ENCODE assay signal across 1 cellular context in the genomic region with DNA sequence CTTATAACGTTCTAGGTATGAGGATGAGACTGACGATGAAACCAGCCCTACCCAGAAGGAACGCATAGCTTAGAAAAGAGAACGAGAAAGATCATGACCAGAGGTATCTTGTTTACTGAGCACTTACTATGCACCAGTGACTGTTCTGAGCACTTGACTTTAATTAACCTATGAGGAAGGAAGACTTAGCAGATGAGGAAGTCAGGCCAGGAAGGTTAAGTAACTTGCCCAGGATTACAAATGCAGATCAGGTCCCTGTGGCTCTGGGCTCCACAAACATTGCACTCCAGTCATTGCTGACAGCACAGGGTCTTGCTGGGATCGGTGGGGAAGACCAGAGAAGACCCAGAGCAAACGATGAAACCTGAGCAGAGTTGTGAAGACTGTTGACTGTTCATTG.
TF ChIP-seq lines count a peak whose summit lies in the region.

No MANE protein-coding gene starts in this region.

TF ChIP-seq in SK-N-SH, 30 proteins besides CTCF, POLR2A, EP300 and RAD21 (continued from another document):
- TF ChIP-seq, protein P1, sequence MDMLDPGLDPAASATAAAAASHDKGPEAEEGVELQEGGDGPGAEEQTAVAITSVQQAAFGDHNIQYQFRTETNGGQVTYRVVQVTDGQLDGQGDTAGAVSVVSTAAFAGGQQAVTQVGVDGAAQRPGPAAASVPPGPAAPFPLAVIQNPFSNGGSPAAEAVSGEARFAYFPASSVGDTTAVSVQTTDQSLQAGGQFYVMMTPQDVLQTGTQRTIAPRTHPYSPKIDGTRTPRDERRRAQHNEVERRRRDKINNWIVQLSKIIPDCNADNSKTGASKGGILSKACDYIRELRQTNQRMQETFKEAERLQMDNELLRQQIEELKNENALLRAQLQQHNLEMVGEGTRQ (IDR thresholded peaks at IDR 0.05; ENCODE audit: borderline replicate concordance, low read depth, low read length), result no peak
- TF ChIP-seq RFX5 (IDR thresholded peaks at IDR 0.05; ENCODE audit: low read length), result no peak
- TF ChIP-seq, protein P2, sequence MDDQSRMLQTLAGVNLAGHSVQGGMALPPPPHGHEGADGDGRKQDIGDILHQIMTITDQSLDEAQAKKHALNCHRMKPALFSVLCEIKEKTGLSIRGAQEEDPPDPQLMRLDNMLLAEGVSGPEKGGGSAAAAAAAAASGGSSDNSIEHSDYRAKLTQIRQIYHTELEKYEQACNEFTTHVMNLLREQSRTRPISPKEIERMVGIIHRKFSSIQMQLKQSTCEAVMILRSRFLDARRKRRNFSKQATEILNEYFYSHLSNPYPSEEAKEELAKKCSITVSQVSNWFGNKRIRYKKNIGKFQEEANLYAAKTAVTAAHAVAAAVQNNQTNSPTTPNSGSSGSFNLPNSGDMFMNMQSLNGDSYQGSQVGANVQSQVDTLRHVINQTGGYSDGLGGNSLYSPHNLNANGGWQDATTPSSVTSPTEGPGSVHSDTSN (IDR thresholded peaks at IDR 0.05), result no peak
- TF ChIP-seq MXI1 (IDR thresholded peaks at IDR 0.05; ENCODE audit: low read depth, low read length), result no peak
- TF ChIP-seq NFIC (IDR thresholded peaks at IDR 0.05; ENCODE audit: borderline replicate concordance), result no peak
- TF ChIP-seq, protein P3, sequence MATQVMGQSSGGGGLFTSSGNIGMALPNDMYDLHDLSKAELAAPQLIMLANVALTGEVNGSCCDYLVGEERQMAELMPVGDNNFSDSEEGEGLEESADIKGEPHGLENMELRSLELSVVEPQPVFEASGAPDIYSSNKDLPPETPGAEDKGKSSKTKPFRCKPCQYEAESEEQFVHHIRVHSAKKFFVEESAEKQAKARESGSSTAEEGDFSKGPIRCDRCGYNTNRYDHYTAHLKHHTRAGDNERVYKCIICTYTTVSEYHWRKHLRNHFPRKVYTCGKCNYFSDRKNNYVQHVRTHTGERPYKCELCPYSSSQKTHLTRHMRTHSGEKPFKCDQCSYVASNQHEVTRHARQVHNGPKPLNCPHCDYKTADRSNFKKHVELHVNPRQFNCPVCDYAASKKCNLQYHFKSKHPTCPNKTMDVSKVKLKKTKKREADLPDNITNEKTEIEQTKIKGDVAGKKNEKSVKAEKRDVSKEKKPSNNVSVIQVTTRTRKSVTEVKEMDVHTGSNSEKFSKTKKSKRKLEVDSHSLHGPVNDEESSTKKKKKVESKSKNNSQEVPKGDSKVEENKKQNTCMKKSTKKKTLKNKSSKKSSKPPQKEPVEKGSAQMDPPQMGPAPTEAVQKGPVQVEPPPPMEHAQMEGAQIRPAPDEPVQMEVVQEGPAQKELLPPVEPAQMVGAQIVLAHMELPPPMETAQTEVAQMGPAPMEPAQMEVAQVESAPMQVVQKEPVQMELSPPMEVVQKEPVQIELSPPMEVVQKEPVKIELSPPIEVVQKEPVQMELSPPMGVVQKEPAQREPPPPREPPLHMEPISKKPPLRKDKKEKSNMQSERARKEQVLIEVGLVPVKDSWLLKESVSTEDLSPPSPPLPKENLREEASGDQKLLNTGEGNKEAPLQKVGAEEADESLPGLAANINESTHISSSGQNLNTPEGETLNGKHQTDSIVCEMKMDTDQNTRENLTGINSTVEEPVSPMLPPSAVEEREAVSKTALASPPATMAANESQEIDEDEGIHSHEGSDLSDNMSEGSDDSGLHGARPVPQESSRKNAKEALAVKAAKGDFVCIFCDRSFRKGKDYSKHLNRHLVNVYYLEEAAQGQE (IDR thresholded peaks at IDR 0.05; ENCODE audit: low read depth, low read length), result no peak
- TF ChIP-seq RCOR1 (IDR thresholded peaks at IDR 0.05; ENCODE audit: low read length), result no peak
- no peak for TF ChIP-seq EZH2phosphoT487 (IDR thresholded peaks at IDR 0.05; ENCODE audit: borderline replicate concordance, low read depth)
- no peak for TF ChIP-seq FOXJ3 (CRISPR knock-in tag; IDR thresholded peaks at IDR 0.05)
- TF ChIP-seq, protein P4, sequence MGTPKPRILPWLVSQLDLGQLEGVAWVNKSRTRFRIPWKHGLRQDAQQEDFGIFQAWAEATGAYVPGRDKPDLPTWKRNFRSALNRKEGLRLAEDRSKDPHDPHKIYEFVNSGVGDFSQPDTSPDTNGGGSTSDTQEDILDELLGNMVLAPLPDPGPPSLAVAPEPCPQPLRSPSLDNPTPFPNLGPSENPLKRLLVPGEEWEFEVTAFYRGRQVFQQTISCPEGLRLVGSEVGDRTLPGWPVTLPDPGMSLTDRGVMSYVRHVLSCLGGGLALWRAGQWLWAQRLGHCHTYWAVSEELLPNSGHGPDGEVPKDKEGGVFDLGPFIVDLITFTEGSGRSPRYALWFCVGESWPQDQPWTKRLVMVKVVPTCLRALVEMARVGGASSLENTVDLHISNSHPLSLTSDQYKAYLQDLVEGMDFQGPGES (IDR thresholded peaks at IDR 0.05; ENCODE audit: low read depth, low read length), result no peak
- TF ChIP-seq RXRA (IDR thresholded peaks at IDR 0.05; ENCODE audit: borderline replicate concordance, low read depth), result no peak
- TF ChIP-seq, protein P5, sequence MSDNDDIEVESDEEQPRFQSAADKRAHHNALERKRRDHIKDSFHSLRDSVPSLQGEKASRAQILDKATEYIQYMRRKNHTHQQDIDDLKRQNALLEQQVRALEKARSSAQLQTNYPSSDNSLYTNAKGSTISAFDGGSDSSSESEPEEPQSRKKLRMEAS (IDR thresholded peaks at IDR 0.05; ENCODE audit: low read depth), result no peak
- TF ChIP-seq FOSL2 (IDR thresholded peaks at IDR 0.05; ENCODE audit: borderline replicate concordance, low read depth), result no peak
- no peak for TF ChIP-seq FOXM1 (IDR thresholded peaks at IDR 0.05; ENCODE audit: low read depth)
- TF ChIP-seq, protein P6, sequence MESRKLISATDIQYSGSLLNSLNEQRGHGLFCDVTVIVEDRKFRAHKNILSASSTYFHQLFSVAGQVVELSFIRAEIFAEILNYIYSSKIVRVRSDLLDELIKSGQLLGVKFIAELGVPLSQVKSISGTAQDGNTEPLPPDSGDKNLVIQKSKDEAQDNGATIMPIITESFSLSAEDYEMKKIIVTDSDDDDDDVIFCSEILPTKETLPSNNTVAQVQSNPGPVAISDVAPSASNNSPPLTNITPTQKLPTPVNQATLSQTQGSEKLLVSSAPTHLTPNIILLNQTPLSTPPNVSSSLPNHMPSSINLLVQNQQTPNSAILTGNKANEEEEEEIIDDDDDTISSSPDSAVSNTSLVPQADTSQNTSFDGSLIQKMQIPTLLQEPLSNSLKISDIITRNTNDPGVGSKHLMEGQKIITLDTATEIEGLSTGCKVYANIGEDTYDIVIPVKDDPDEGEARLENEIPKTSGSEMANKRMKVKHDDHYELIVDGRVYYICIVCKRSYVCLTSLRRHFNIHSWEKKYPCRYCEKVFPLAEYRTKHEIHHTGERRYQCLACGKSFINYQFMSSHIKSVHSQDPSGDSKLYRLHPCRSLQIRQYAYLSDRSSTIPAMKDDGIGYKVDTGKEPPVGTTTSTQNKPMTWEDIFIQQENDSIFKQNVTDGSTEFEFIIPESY (IDR thresholded peaks at IDR 0.05; ENCODE audit: borderline replicate concordance, low read depth), result no peak
- no peak for TF ChIP-seq SIN3A (IDR thresholded peaks at IDR 0.05; ENCODE audit: borderline replicate concordance, low read depth, low read length)
- TF ChIP-seq CHD2 (IDR thresholded peaks at IDR 0.05; ENCODE audit: low read length, partially characterized antibody), result no peak
- no peak for TF ChIP-seq YY1 (IDR thresholded peaks at IDR 0.05; ENCODE audit: low read depth)
